8 cellular contexts compared by ENCODE assay signal in the genomic region with DNA sequence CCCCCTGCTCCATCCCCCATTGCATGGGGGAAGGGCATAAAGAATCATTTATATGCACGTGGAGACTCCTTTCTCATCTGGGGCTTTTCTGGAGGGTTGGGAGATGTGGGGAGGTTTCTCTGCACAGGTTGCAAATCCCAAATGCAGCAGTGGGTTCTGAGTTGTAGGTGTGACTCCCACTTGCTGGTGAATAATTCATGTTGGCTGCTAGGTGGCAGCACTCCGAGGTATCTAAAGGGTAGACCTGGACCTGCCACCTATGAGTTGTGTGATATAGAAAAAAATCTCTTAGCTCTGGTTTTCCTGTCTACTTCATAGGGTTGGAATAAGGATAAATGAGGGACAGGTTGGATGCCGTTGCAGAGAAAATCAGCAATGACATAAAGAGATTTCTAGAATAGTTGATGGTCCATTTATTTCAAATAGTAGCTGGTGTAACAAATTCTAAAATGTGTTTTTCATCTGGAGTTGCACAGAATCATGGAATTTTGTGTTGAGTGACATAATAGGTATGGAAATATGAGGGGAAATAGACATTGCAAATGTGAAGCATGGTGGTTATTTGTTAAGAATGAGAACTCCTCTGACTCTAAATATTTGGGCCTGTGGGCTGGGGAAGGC. TPM values are rescaled to one million over a fixed set of nuclear protein-coding genes. Genes with fewer than 3 reads are reported as not detected.
DNase-seq lines count a peak whose midpoint lies in the region; ATAC-seq and TF ChIP-seq lines count a peak whose summit lies in the region.

No MANE protein-coding gene starts in this region.

- H3K4me3 ChIP-seq in AG09309 (ENCODE audit: control insufficient read depth, low read depth, low read length), result no peak overlapping the region
- no peak overlapping the region for H3K4me3 ChIP-seq in epithelial cell of proximal tubule (ENCODE audit: low read depth, low read length)
- no peak overlapping the region for H3K4me3 ChIP-seq in esophagus muscularis mucosa

- H3K27ac Mint-ChIP-seq in activated CD8-positive, alpha-beta memory T cell treated with anti-CD3 and anti-CD28 coated beads, Interleukin-2, amount 10 ng/mL, durations not matched to agents 7 days and 5 days, result no peak overlapping the region

- DNase-seq in AG09309 (ENCODE audit: low read depth), result no peak
- DNase-seq in GM13977 (ENCODE audit: low spot score), result no peak
- DNase-seq in SK-MEL-5 (ENCODE audit: low read depth, low spot score), result peak; percentile 60
- no peak for DNase-seq in epithelial cell of proximal tubule (ENCODE audit: low read depth)
- peak; percentile 48 for DNase-seq in stimulated activated naive CD8-positive, alpha-beta T cell treated with anti-CD3 and anti-CD28 coated beads, Interleukin-15, Interleukin-2, amounts not matched to agents 100 U/mL and 50 U/mL, for 24 hours
- no peak for DNase-seq in esophagus muscularis mucosa (ENCODE audit: extremely low spot score)
- DNase-seq in activated CD8-positive, alpha-beta memory T cell treated with anti-CD3 and anti-CD28 coated beads, Interleukin-2, amount 10 ng/mL, durations not matched to agents 7 days and 5 days, result no peak
- no peak for DNase-seq in NCI-H128 (lab: John Stamatoyannopoulos, UW; ENCODE audit: unreplicated experiment)

- no peak for ATAC-seq in stimulated activated naive CD8-positive, alpha-beta T cell treated with anti-CD3 and anti-CD28 coated beads, Interleukin-15, Interleukin-2, amounts not matched to agents 100 U/mL and 50 U/mL, for 24 hours
- no peak for ATAC-seq in activated CD8-positive, alpha-beta memory T cell treated with anti-CD3 and anti-CD28 coated beads, Interleukin-2, amount 10 ng/mL, durations not matched to agents 7 days and 5 days

- H3K9me3 Mint-ChIP-seq in activated CD8-positive, alpha-beta memory T cell treated with anti-CD3 and anti-CD28 coated beads, Interleukin-2, amount 10 ng/mL, durations not matched to agents 7 days and 5 days (ENCODE audit: low read depth), result no peaks in the 10 kb centered on the region

- peaks cover 0 to 35% (median 20%) of the 10 kb centered on the region in 4 donors for H3K27me3 ChIP-seq in esophagus muscularis mucosa

- TF ChIP-seq CTCF in AG09309 (IDR thresholded peaks at IDR 0.05; ENCODE audit: control insufficient read depth, insufficient read depth, low read depth, low read length, missing control alignments) (peak; percentile 49), GM13977 (IDR thresholded peaks at IDR 0.05; ENCODE audit: extremely low read depth, insufficient read depth, missing control alignments) (peak; percentile 64), epithelial cell of proximal tubule (conservative IDR thresholded peaks at IDR 0.05; ENCODE audit: low read depth, low read length) (peak; percentile 67), esophagus muscularis mucosa (IDR thresholded peaks at IDR 0.05) (peak in 1 of 3 experiments; percentile 36)

- no peak for TF ChIP-seq POLR2A in esophagus muscularis mucosa (IDR thresholded peaks at IDR 0.05; ENCODE audit: low read depth)

- intact Hi-C loops in esophagus muscularis mucosa (cut with DNase I), result no loop called here

- H3K27me3 Mint-ChIP-seq in activated CD8-positive, alpha-beta memory T cell treated with anti-CD3 and anti-CD28 coated beads, Interleukin-2, amount 10 ng/mL, durations not matched to agents 7 days and 5 days, result no peaks in the 10 kb centered on the region

- in situ Hi-C loops in GM13977 (cut with MboI; ENCODE audit: low pct_unique_long_range_greater_than_20kb, low sequenced_read_pairs, unreplicated experiment), result no loop called here
- in situ Hi-C loops in SK-MEL-5 (cut with HindIII; ENCODE audit: low pct_unique_long_range_greater_than_20kb, low sequenced_read_pairs), result no loop called here

- no peak overlapping the region for H3K27ac ChIP-seq in esophagus muscularis mucosa (replicated peaks in 1 of 4)

- H3K36me3 Mint-ChIP-seq in activated CD8-positive, alpha-beta memory T cell treated with anti-CD3 and anti-CD28 coated beads, Interleukin-2, amount 10 ng/mL, durations not matched to agents 7 days and 5 days, result peaks cover 21% of the 10 kb centered on the region

- no peaks in the 10 kb centered on the region for H3K9me3 ChIP-seq in esophagus muscularis mucosa

- no peak overlapping the region for H3K4me3 Mint-ChIP-seq in activated CD8-positive, alpha-beta memory T cell treated with anti-CD3 and anti-CD28 coated beads, Interleukin-2, amount 10 ng/mL, durations not matched to agents 7 days and 5 days

- H3K36me3 ChIP-seq in esophagus muscularis mucosa, result peaks cover 0 to 27% (median 16%) of the 10 kb centered on the region in 4 donors

- H3K4me1 Mint-ChIP-seq in activated CD8-positive, alpha-beta memory T cell treated with anti-CD3 and anti-CD28 coated beads, Interleukin-2, amount 10 ng/mL, durations not matched to agents 7 days and 5 days, result peaks cover 26% of the 10 kb centered on the region

- H3K4me1 ChIP-seq in esophagus muscularis mucosa, result peaks cover 9 to 32% (median 21%) of the 10 kb centered on the region in 4 donors

- TF ChIP-seq EP300 in esophagus muscularis mucosa (IDR thresholded peaks at IDR 0.05), result no peak

- CTCF ChIA-PET in activated CD8-positive, alpha-beta memory T cell treated with anti-CD3 and anti-CD28 coated beads, Interleukin-2, amount 10 ng/mL, durations not matched to agents 7 days and 5 days (lab: Charles Lee), result interaction anchor here (0.6 to 2.2 kb wide), 24 partner anchors 8 to 447 kb away, joined by 3 to 11 read pairs (median 4); partner anchors contain the start of genes AVIL, EEF1AKMT3, METTL1 and TSFM

- WGBS in esophagus muscularis mucosa, result 45% methylated on average over 3 of the region's 3 CpGs

RNA-seq across cellular contexts. Expression of gene MARCHF9, which starts 4.6 kb away (rescaled TPM):
- total RNA-seq in SK-MEL-5 (2014; rRNA removed; shearing (Covaris generic)), result 11.9 and 12.5 TPM in 2 replicates
- polyA plus RNA-seq in SK-MEL-5 (2015; cell fraction: cytosol; rRNA removed), result 21.9 and 26.1 TPM in 2 replicates
- 24.6 and 45.1 TPM in 2 replicates for polyA plus RNA-seq in SK-MEL-5 (2015; cell fraction: nucleus; rRNA removed)
- total RNA-seq in epithelial cell of proximal tubule, result 4.5 and 4.7 TPM in 2 replicates
- 10 to 100 TPM in 2 of 4 donors, 1 to 10 TPM in 2; 5.6 to 16.9 (median 10.7) TPM for total RNA-seq in esophagus muscularis mucosa
- 10 to 100 TPM; 21.0 to 24.9 TPM for total RNA-seq in activated CD8-positive, alpha-beta memory T cell treated with anti-CD3 and anti-CD28 coated beads, Interleukin-2, amount 10 ng/mL, durations not matched to agents 7 days and 5 days

RNA-seq across cellular contexts. Expression of gene CDK4, which starts 7.4 kb away (rescaled TPM):
- 383 and 420 TPM in 2 replicates for total RNA-seq in SK-MEL-5 (2014; rRNA removed; shearing (Covaris generic))
- polyA plus RNA-seq in SK-MEL-5 (2015; cell fraction: cytosol; rRNA removed), result 418 and 425 TPM in 2 replicates
- polyA plus RNA-seq in SK-MEL-5 (2015; cell fraction: nucleus; rRNA removed), result 143 and 195 TPM in 2 replicates
- 178 and 363 TPM in 2 replicates for total RNA-seq in epithelial cell of proximal tubule
- total RNA-seq in esophagus muscularis mucosa, result 10 to 100 TPM; 43.6 to 85.7 (median 71.3) TPM
- 100 to 1,000 TPM; 127 to 167 TPM for total RNA-seq in activated CD8-positive, alpha-beta memory T cell treated with anti-CD3 and anti-CD28 coated beads, Interleukin-2, amount 10 ng/mL, durations not matched to agents 7 days and 5 days

RNA-seq across cellular contexts. Expression of gene CYP27B1, which starts 7.4 kb away (rescaled TPM):
- 0.69 and 3.1 TPM in 2 replicates for total RNA-seq in SK-MEL-5 (2014; rRNA removed; shearing (Covaris generic))
- polyA plus RNA-seq in SK-MEL-5 (2015; cell fraction: cytosol; rRNA removed), result 1.0 and 1.6 TPM in 2 replicates
- polyA plus RNA-seq in SK-MEL-5 (2015; cell fraction: nucleus; rRNA removed), result 46.1 TPM in 2 replicates
- total RNA-seq in epithelial cell of proximal tubule (0.87 and 3.6 TPM in 2 replicates), esophagus muscularis mucosa (under 1 TPM in 2 of 4 donors, not detected in 2; 0.32 to 0.66 TPM)
- 1 to 10 TPM; 4.5 to 5.4 TPM for total RNA-seq in activated CD8-positive, alpha-beta memory T cell treated with anti-CD3 and anti-CD28 coated beads, Interleukin-2, amount 10 ng/mL, durations not matched to agents 7 days and 5 days

RNA-seq across cellular contexts. Expression of gene METTL1, which starts 12.4 kb away (rescaled TPM):
- total RNA-seq in SK-MEL-5 (2014; rRNA removed; shearing (Covaris generic)), result 9.7 and 13.4 TPM in 2 replicates
- polyA plus RNA-seq in SK-MEL-5 (2015; cell fraction: cytosol; rRNA removed), result 20.7 and 26.5 TPM in 2 replicates
- polyA plus RNA-seq in SK-MEL-5 (2015; cell fraction: nucleus; rRNA removed), result 64.2 and 67.4 TPM in 2 replicates
- total RNA-seq in epithelial cell of proximal tubule (27.3 and 43.2 TPM in 2 replicates), esophagus muscularis mucosa (1 to 10 TPM; 4.2 to 9.8 (median 5.7) TPM)
- 10 to 100 TPM; 22.1 to 32.1 TPM for total RNA-seq in activated CD8-positive, alpha-beta memory T cell treated with anti-CD3 and anti-CD28 coated beads, Interleukin-2, amount 10 ng/mL, durations not matched to agents 7 days and 5 days

RNA-seq across cellular contexts. Expression of gene EEF1AKMT3, which starts 12.9 kb away (rescaled TPM):
- 4.0 and 6.3 TPM in 2 replicates for total RNA-seq in SK-MEL-5 (2014; rRNA removed; shearing (Covaris generic))
- 8.2 and 13.2 TPM in 2 replicates for polyA plus RNA-seq in SK-MEL-5 (2015; cell fraction: cytosol; rRNA removed)
- 13.8 and 15.9 TPM in 2 replicates for polyA plus RNA-seq in SK-MEL-5 (2015; cell fraction: nucleus; rRNA removed)
- 4.2 and 11.2 TPM in 2 replicates for total RNA-seq in epithelial cell of proximal tubule
- total RNA-seq in esophagus muscularis mucosa, result 10 to 100 TPM in 2 of 4 donors, 1 to 10 TPM in 2; 6.6 to 13.2 (median 10.0) TPM
- total RNA-seq in activated CD8-positive, alpha-beta memory T cell treated with anti-CD3 and anti-CD28 coated beads, Interleukin-2, amount 10 ng/mL, durations not matched to agents 7 days and 5 days, result 1 to 10 TPM; 3.9 to 4.1 TPM

Comparison
In these comparisons a context has a peak if more than half of its experiments do, and no peak if none do; other contexts are left out.
1. DNase-seq: peak in SK-MEL-5 (single experiment) and stimulated activated naive CD8-positive, alpha-beta T cell treated with anti-CD3 and anti-CD28 coated beads, Interleukin-15, Interleukin-2, amounts not matched to agents 100 U/mL and 50 U/mL, for 24 hours (single experiment); none in AG09309 (single experiment), GM13977 (single experiment), epithelial cell of proximal tubule (single experiment), esophagus muscularis mucosa (single experiment), activated CD8-positive, alpha-beta memory T cell treated with anti-CD3 and anti-CD28 coated beads, Interleukin-2, amount 10 ng/mL, durations not matched to agents 7 days and 5 days (single experiment) and NCI-H128 (single experiment).